Comparison of ENCODE assay signal across 8 cellular contexts in genomic region chr4:90127223-90127705, GRCh38. TPM values are rescaled to one million over a fixed set of nuclear protein-coding genes. Genes with fewer than 3 reads are reported as not detected.
A peak's percentile ranks its signal among the peaks of the same experiment; 100 is the strongest.
DNase-seq lines count a peak whose midpoint lies in the region; ATAC-seq and TF ChIP-seq lines count a peak whose summit lies in the region.

Gene CCSER1, plus strand, starts transcription at chr4:90127394.

- intact Hi-C loops in CD8-positive, alpha-beta T cell (cut with DNase I, micrococcal nuclease), result no loop called here
- intact Hi-C loops in heart left ventricle (cut with DNase I), result loop anchor here in 5 of 10 donors (2.0 to 5.0 kb wide), 4 partner anchors 110 to 166 kb away; no protein-coding TSS in a partner anchor

- no peaks in the 10 kb centered on the region for H3K36me3 ChIP-seq in CD8-positive, alpha-beta T cell (ENCODE audit: insufficient read depth, low read length)
- H3K36me3 ChIP-seq in heart left ventricle (no peaks in the 10 kb centered on the region), osteoblast (ENCODE audit: insufficient read depth, low read length) (no peaks in the 10 kb centered on the region)

- no peaks in the 10 kb centered on the region for H3K4me1 ChIP-seq in CD8-positive, alpha-beta T cell (ENCODE audit: insufficient read depth, low read length)
- H3K4me1 ChIP-seq in heart left ventricle, result peaks cover 0 to 21% (median 6%) of the 10 kb centered on the region in 12 donors
- H3K4me1 ChIP-seq in osteoblast (ENCODE audit: insufficient read depth, low read length), result no peaks in the 10 kb centered on the region

- no peak within 1 kb of the TSS for H3K4me2 ChIP-seq in osteoblast (ENCODE audit: insufficient read depth, low read length)

- H4K20me1 ChIP-seq in osteoblast (ENCODE audit: insufficient read depth, low read length), result no peaks in the 10 kb centered on the region

- peak within 1 kb of the TSS; percentile 27 for H3K4me3 ChIP-seq in CD8-positive, alpha-beta T cell (ENCODE audit: low read depth, low read length)
- peak within 1 kb of the TSS; percentile 36 to 84 (median 71) for H3K4me3 ChIP-seq in heart left ventricle
- no peak within 1 kb of the TSS for H3K4me3 ChIP-seq in osteoblast (ENCODE audit: insufficient read depth, low read length)

- H3K4me1 Mint-ChIP-seq in CD8-positive, alpha-beta T cell (ENCODE audit: low read depth), result peaks cover 21% of the 10 kb centered on the region
- peaks cover 11% of the 10 kb centered on the region for H3K4me1 Mint-ChIP-seq in activated naive CD8-positive, alpha-beta T cell treated with anti-CD3 and anti-CD28 coated beads, Interleukin-2, amount 10 ng/mL, durations not matched to agents 7 days and 5 days

- ATAC-seq in CD8-positive, alpha-beta T cell, result peak; percentile 60
- ATAC-seq in GM19452 (IDR thresholded peaks at IDR 0.05; ENCODE audit: unreplicated experiment) (peak; percentile 76), HG03469 (IDR thresholded peaks at IDR 0.05; ENCODE audit: unreplicated experiment) (peak; percentile 57), heart left ventricle (peak; percentile 96 to 98 (median 98))
- peak; percentile 86 for ATAC-seq in activated naive CD8-positive, alpha-beta T cell treated with anti-CD3 and anti-CD28 coated beads, Interleukin-2, amount 10 ng/mL, durations not matched to agents 7 days and 5 days (ENCODE audit: low read depth)

- no peaks in the 10 kb centered on the region for H3K79me2 ChIP-seq in osteoblast (ENCODE audit: insufficient read depth, low read length)

- TF ChIP-seq POLR2A in heart left ventricle (IDR thresholded peaks at IDR 0.05), result peak; percentile 66 to 94

- peak in 4 of 7 experiments; percentile 1 to 25 (median 10) for DNase-seq in CD8-positive, alpha-beta T cell
- peak; percentile 6 for DNase-seq in RPMI7951 (ENCODE audit: low read depth)
- peak; percentile 48 for DNase-seq in activated naive CD8-positive, alpha-beta T cell treated with anti-CD3 and anti-CD28 coated beads, Interleukin-2, amount 10 ng/mL, durations not matched to agents 7 days and 5 days
- DNase-seq in heart left ventricle, result peak; percentile 78 to 87 (median 81)
- DNase-seq in osteoblast (ENCODE audit: insufficient read length, low spot score, missing footprints), result peak; percentile 9
- DNase-seq in NCI-H2171 (lab: John Stamatoyannopoulos, UW), result no peak

- H3K27ac Mint-ChIP-seq in CD8-positive, alpha-beta T cell, result peak within 1 kb of the TSS; percentile 67
- H3K27ac Mint-ChIP-seq in activated naive CD8-positive, alpha-beta T cell treated with anti-CD3 and anti-CD28 coated beads, Interleukin-2, amount 10 ng/mL, durations not matched to agents 7 days and 5 days, result peak within 1 kb of the TSS; percentile 31

- POLR2A ChIA-PET in CD8-positive, alpha-beta T cell (lab: Charles Lee), result no interaction called here
- POLR2A ChIA-PET in activated naive CD8-positive, alpha-beta T cell treated with anti-CD3 and anti-CD28 coated beads, Interleukin-2, amount 10 ng/mL, durations not matched to agents 7 days and 5 days (lab: Charles Lee), result no interaction called here

- CTCF ChIA-PET in CD8-positive, alpha-beta T cell (lab: Charles Lee), result no interaction called here

- no peaks in the 10 kb centered on the region for H3K36me3 Mint-ChIP-seq in CD8-positive, alpha-beta T cell
- no peaks in the 10 kb centered on the region for H3K36me3 Mint-ChIP-seq in activated naive CD8-positive, alpha-beta T cell treated with anti-CD3 and anti-CD28 coated beads, Interleukin-2, amount 10 ng/mL, durations not matched to agents 7 days and 5 days

- peaks cover 37% of the 10 kb centered on the region for H3K27me3 Mint-ChIP-seq in CD8-positive, alpha-beta T cell (ENCODE audit: low read depth)
- peaks cover 52% of the 10 kb centered on the region for H3K27me3 Mint-ChIP-seq in activated naive CD8-positive, alpha-beta T cell treated with anti-CD3 and anti-CD28 coated beads, Interleukin-2, amount 10 ng/mL, durations not matched to agents 7 days and 5 days

- no peaks in the 10 kb centered on the region for H3K27me3 ChIP-seq in CD8-positive, alpha-beta T cell (ENCODE audit: insufficient read depth, low read length)
- peaks cover 0 to 5% (median 0%) of the 10 kb centered on the region in 9 donors for H3K27me3 ChIP-seq in heart left ventricle
- peaks cover 3% of the 10 kb centered on the region for H3K27me3 ChIP-seq in osteoblast (ENCODE audit: insufficient read depth, low read length)

- H3K9me3 Mint-ChIP-seq in CD8-positive, alpha-beta T cell, result no peaks in the 10 kb centered on the region
- no peaks in the 10 kb centered on the region for H3K9me3 Mint-ChIP-seq in activated naive CD8-positive, alpha-beta T cell treated with anti-CD3 and anti-CD28 coated beads, Interleukin-2, amount 10 ng/mL, durations not matched to agents 7 days and 5 days

- no peaks in the 10 kb centered on the region for H3K9me3 ChIP-seq in CD8-positive, alpha-beta T cell (ENCODE audit: low read length)
- H3K9me3 ChIP-seq in heart left ventricle (no peaks in the 10 kb centered on the region), osteoblast (ENCODE audit: low read depth, low read length) (no peaks in the 10 kb centered on the region)

- H3K4me3 Mint-ChIP-seq in CD8-positive, alpha-beta T cell, result peak within 1 kb of the TSS; percentile 73
- peak within 1 kb of the TSS; percentile 87 for H3K4me3 Mint-ChIP-seq in activated naive CD8-positive, alpha-beta T cell treated with anti-CD3 and anti-CD28 coated beads, Interleukin-2, amount 10 ng/mL, durations not matched to agents 7 days and 5 days

- no peak for TF ChIP-seq CTCF in CD8-positive, alpha-beta T cell (IDR thresholded peaks at IDR 0.05)
- TF ChIP-seq CTCF in heart left ventricle (IDR thresholded peaks at IDR 0.05), result peak in 1 of 12 donors; percentile 12
- TF ChIP-seq CTCF in osteoblast (IDR thresholded peaks at IDR 0.05; ENCODE audit: extremely low read depth, low read depth, low read length), result no peak

- 0 to 1% (median 1%) methylated on average over 32 to 35 of the region's 35 CpGs for WGBS in heart left ventricle, 4 donors

- H3K27ac ChIP-seq in CD8-positive, alpha-beta T cell (ENCODE audit: low read depth, low read length), result no peak within 1 kb of the TSS
- H3K27ac ChIP-seq in heart left ventricle, result peak within 1 kb of the TSS in 11 of 12 donors; percentile 61 to 84 (median 79)
- no peak within 1 kb of the TSS for H3K27ac ChIP-seq in osteoblast (ENCODE audit: low read depth, low read length)

- no peak within 1 kb of the TSS for H2AFZ ChIP-seq in osteoblast (ENCODE audit: low read length)

RNA-seq across cellular contexts. Expression of gene CCSER1, which starts in this region (rescaled TPM):
- total RNA-seq in CD8-positive, alpha-beta T cell, result under 1 TPM in 1 of 2 experiments, not detected in 1; 0.61 TPM
- total RNA-seq in RPMI7951 (2014; rRNA removed; shearing (Covaris generic)), result not detected in 2 replicates
- total RNA-seq in activated naive CD8-positive, alpha-beta T cell treated with anti-CD3 and anti-CD28 coated beads, Interleukin-2, amount 10 ng/mL, durations not matched to agents 7 days and 5 days, result under 1 TPM in 1 of 2 experiments, not detected in 1; 0.64 TPM
- total RNA-seq in heart left ventricle (10 to 100 TPM in 6 of 9 donors, 1 to 10 TPM in 3; 5.0 to 15.8 (median 13.3) TPM), osteoblast (under 0.01 TPM in 1 of 2 replicates, not detected in the other)
- polyA plus RNA-seq in heart left ventricle, result 1 to 10 TPM; 2.5 to 4.3 TPM

Comparison
In these comparisons a context has a peak if more than half of its experiments do, and no peak if none do; other contexts are left out.
1. Peak in DNase-seq, ATAC-seq and H3K4me3 ChIP-seq in CD8-positive, alpha-beta T cell; RNA of the gene not detected or under 1 TPM.
2. Peak in DNase-seq in RPMI7951; RNA of the gene not detected or under 1 TPM.
3. Peak in DNase-seq and ATAC-seq in activated naive CD8-positive, alpha-beta T cell treated with anti-CD3 and anti-CD28 coated beads, Interleukin-2, amount 10 ng/mL, durations not matched to agents 7 days and 5 days; RNA of the gene not detected or under 1 TPM.
4. Peak in DNase-seq in osteoblast; RNA of the gene not detected or under 1 TPM.
5. H3K27ac ChIP-seq: peak in heart left ventricle (11 of 12); none in CD8-positive, alpha-beta T cell (single experiment) and osteoblast (single experiment).
6. Peak in every context shown above with its lines, with median percentiles within 50 percentile points of each other: ATAC-seq.